8 cellular contexts compared by ENCODE assay signal in the genomic region with DNA sequence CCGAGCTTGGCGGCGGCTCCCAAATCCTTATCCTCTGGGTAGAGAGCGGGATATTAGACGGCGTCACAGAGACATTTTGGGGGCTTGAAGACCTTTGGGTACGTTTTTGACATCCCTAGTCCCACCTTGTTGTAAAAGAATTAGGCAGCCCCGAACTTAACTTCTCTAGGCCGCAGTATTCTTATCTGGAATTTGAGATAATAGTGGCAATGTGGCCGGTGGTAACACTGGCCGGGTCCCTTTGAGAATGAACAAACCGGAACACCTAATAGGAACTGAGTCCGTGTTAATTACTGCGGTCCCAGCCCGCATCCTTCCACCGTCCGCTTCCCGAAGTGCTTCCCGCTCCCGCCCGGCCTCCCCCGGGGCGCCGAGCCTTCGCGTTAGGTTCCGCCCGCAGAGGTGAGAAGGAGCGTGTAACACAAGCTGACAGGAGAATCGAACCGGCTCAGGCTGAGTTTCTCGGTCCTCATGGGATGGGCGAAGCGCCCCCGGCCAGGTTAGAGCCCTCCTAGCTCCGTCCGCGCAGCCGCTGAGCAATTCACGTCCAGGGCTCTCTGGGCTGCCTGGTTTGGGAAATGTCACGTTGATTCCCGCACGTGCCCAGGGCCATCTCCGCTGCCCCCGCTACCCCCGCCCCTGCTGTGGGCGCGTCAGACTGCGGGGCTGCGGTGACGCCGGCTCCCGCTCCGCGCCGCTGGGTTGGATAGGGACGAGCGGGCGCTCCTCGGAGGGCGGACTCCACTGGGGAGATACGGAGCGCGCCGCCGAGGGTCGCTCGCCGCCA. TPM values are rescaled to one million over a fixed set of nuclear protein-coding genes. Genes with fewer than 3 reads are reported as not detected.
A peak's percentile ranks its signal among the peaks of the same experiment; 100 is the strongest.
DNase-seq lines count a peak whose midpoint lies in the region; ATAC-seq and TF ChIP-seq lines count a peak whose summit lies in the region.

No MANE protein-coding gene starts in this region.

- in situ Hi-C loops in GM13976 (cut with MboI; ENCODE audit: low sequenced_read_pairs, unreplicated experiment): loop anchor here (5.0 kb wide), 1 partner anchor 393 kb away; no protein-coding TSS in a partner anchor

- TF ChIP-seq CTCF in GM13976 (IDR thresholded peaks at IDR 0.05; ENCODE audit: borderline replicate concordance, control extremely low read depth, extremely low read depth, insufficient read depth, missing control alignments): no peak
- no peak for TF ChIP-seq CTCF in retinal pigment epithelial cell (conservative IDR thresholded peaks at IDR 0.05; ENCODE audit: low read depth, low read length)

- peak overlapping the region; percentile 70 for H3K4me3 ChIP-seq in retinal pigment epithelial cell (ENCODE audit: low read length)

- peak; percentile 41 for DNase-seq in GM13976 (ENCODE audit: low spot score)
- DNase-seq in amygdala (lab: John Stamatoyannopoulos, UW): peak in 37 of 56 donors; percentile 8 to 75 (median 41)
- peak; percentile 31 to 53 for DNase-seq in hippocampal formation (lab: John Stamatoyannopoulos, UW)
- no peak for DNase-seq in retinal pigment epithelial cell (ENCODE audit: low read depth)
- DNase-seq in DMS114 treated with DMSO at 0.1 percent for 48 hours (lab: John Stamatoyannopoulos, UW; ENCODE audit: unreplicated experiment): no peak
- DNase-seq in ureter (ENCODE audit: low spot score): no peak
- no peak for DNase-seq in NCI-H748 (lab: John Stamatoyannopoulos, UW; ENCODE audit: unreplicated experiment)

- no peak for ATAC-seq in HG03442 (IDR thresholded peaks at IDR 0.05; ENCODE audit: unreplicated experiment)

RNA-seq across cellular contexts. Expression of a gene that starts 0.8 kb away (rescaled TPM):
- total RNA-seq in ureter: 10.6 TPM

Comparison
In these comparisons a context has a peak if more than half of its experiments do, and no peak if none do; other contexts are left out.
1. DNase-seq: peak in GM13976 (single experiment), amygdala (37 of 56) and hippocampal formation (2 of 2); none in retinal pigment epithelial cell (single experiment), DMS114 treated with DMSO at 0.1 percent for 48 hours (single experiment), ureter (single experiment) and NCI-H748 (single experiment).